In the genomic region with DNA sequence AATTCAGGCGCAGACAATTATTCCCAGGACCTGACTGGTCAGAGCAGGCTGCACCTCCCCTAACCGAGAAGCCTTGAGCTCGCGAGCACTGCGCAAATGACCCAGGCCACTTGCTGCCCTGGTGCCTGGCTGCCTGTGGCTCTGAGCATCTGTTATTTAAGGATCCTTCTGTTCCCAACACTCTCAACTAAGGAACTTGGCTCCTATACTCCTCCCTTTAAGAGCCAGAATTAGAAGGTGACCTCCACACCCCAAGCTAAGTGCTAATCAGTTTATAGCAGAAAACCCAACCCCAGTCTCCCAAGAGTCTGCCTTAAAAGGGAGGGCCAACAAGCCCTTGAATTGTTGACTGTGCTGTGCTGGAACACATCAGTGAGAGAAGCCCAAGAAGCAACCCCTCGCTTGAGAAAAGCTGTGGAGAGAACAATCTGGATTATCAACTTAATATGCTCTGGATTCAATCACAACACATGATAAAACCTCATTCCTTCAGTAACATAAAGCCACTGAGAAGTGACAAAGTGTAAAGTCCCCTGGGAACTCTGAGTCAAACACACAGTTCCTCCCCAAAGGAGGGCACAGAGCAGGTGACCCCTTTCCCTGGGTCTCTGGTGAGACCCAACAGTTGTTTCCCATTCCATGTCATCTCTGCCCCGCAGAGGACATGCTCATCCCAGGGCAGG, we compare ENCODE assay signal across 15 cellular contexts. TPM values are rescaled to one million over a fixed set of nuclear protein-coding genes. Genes with fewer than 3 reads are reported as not detected.
DNase-seq lines count a peak whose midpoint lies in the region; ATAC-seq, FAIRE-seq and TF ChIP-seq lines count a peak whose summit lies in the region.
"Had no signal": no experiment of that assay in that cellular context is flagged by ENCODE, and none has a peak within 500 bp of the region (broad histone marks: within the 10 kb centered on the region; RNA-seq: fewer than 3 reads in every experiment).

No MANE protein-coding gene starts in this region.

- H4K20me1 ChIP-seq in neural progenitor cell (ENCODE audit: low read depth) = peaks cover 94% of the 10 kb centered on the region

- intact Hi-C loops in vagina (cut with DNase I) = no loop called here
- intact Hi-C loops in pancreas (cut with DNase I) = no loop called here

- FAIRE-seq in pancreas (lab: Jason Lieb, UNC) = no peak

- no peaks in the 10 kb centered on the region for H3K36me3 Mint-ChIP-seq in activated naive CD8-positive, alpha-beta T cell
- H3K36me3 Mint-ChIP-seq in activated naive CD8-positive, alpha-beta T cell treated with anti-CD3 and anti-CD28 coated beads for 36 hours = peaks cover 6% of the 10 kb centered on the region
- H3K36me3 Mint-ChIP-seq in endothelial cell (ENCODE audit: low read depth, unreplicated experiment) (peaks cover 29% of the 10 kb centered on the region), neural progenitor cell (peaks cover 14% of the 10 kb centered on the region)

- no peaks in the 10 kb centered on the region for H3F3A ChIP-seq in neural progenitor cell (ENCODE audit: low read depth)

- no peak for TF ChIP-seq CTCF in endothelial cell (IDR thresholded peaks at IDR 0.05; ENCODE audit: unreplicated experiment)
- TF ChIP-seq CTCF in neural progenitor cell (IDR thresholded peaks at IDR 0.05) = no peak
- TF ChIP-seq CTCF in vagina (IDR thresholded peaks at IDR 0.05) = no peak
- no peak for TF ChIP-seq CTCF in pancreas (IDR thresholded peaks at IDR 0.05)

- no peak for DNase-seq in activated naive CD8-positive, alpha-beta T cell treated with anti-CD3 and anti-CD28 coated beads for 36 hours
- no peak for DNase-seq in endothelial cell (ENCODE audit: low spot score)
- DNase-seq in neural progenitor cell (ENCODE audit: low spot score) = no peak
- no peak for DNase-seq in vagina (ENCODE audit: extremely low spot score in 2 of 2)
- no peak for DNase-seq in A172 (ENCODE audit: low spot score)
- no peak for DNase-seq in pancreas
- DNase-seq: activated CD8-positive, alpha-beta memory T cell treated with anti-CD3 and anti-CD28 coated beads for 24 hours; AML-193; GF-D8; mesendoderm; NCI-H69; SK-N-SH; stimulated activated naive CD4-positive, alpha-beta T cell treated with Interleukin-2 at 50 U/mL for 16 hours had no signal

- ATAC-seq in pancreas (no peak), GM19395 (IDR thresholded peaks at IDR 0.05; ENCODE audit: unreplicated experiment) (no peak)

- no peaks in the 10 kb centered on the region for H3K9me3 Mint-ChIP-seq in activated naive CD8-positive, alpha-beta T cell (ENCODE audit: low read depth)
- no peaks in the 10 kb centered on the region for H3K9me3 Mint-ChIP-seq in activated naive CD8-positive, alpha-beta T cell treated with anti-CD3 and anti-CD28 coated beads for 36 hours
- H3K9me3 Mint-ChIP-seq in endothelial cell (ENCODE audit: unreplicated experiment) = no peaks in the 10 kb centered on the region
- no peaks in the 10 kb centered on the region for H3K9me3 Mint-ChIP-seq in neural progenitor cell

- peaks cover 10% of the 10 kb centered on the region for H3K4me1 ChIP-seq in neural progenitor cell
- H3K4me1 ChIP-seq in vagina = peaks cover 69% of the 10 kb centered on the region
- peaks cover 16 to 20% (median 16%) of the 10 kb centered on the region in 3 donors for H3K4me1 ChIP-seq in pancreas

- peaks cover 89% of the 10 kb centered on the region for H3K79me2 ChIP-seq in neural progenitor cell (ENCODE audit: low read depth)

- H3K36me3 ChIP-seq in neural progenitor cell = peaks cover 7% of the 10 kb centered on the region
- H3K36me3 ChIP-seq in vagina = peaks cover 0 to 43% of the 10 kb centered on the region in 2 donors
- peaks cover 0 to 21% (median 14%) of the 10 kb centered on the region in 3 donors for H3K36me3 ChIP-seq in pancreas

- WGBS in pancreas, 2 donors = 74 to 82% methylated on average over 7 of the region's 7 CpGs

- H3K27ac ChIP-seq in neural progenitor cell = no peak overlapping the region
- H3K27ac ChIP-seq in vagina = peak overlapping the region; percentile 56
- H3K27ac ChIP-seq in pancreas = no peak overlapping the region

- H2AFZ ChIP-seq in neural progenitor cell (replicated peaks) = no peak overlapping the region

- peaks cover 39% of the 10 kb centered on the region for H3K4me1 Mint-ChIP-seq in activated naive CD8-positive, alpha-beta T cell (ENCODE audit: low read depth)
- peaks cover 26% of the 10 kb centered on the region for H3K4me1 Mint-ChIP-seq in activated naive CD8-positive, alpha-beta T cell treated with anti-CD3 and anti-CD28 coated beads for 36 hours
- H3K4me1 Mint-ChIP-seq in endothelial cell (ENCODE audit: unreplicated experiment) (peaks cover 2% of the 10 kb centered on the region), neural progenitor cell (peaks cover 14% of the 10 kb centered on the region)

- H3K4me3 Mint-ChIP-seq in activated naive CD8-positive, alpha-beta T cell = no peak overlapping the region
- H3K4me3 Mint-ChIP-seq in activated naive CD8-positive, alpha-beta T cell treated with anti-CD3 and anti-CD28 coated beads for 36 hours = no peak overlapping the region
- peak overlapping the region; percentile 17 for H3K4me3 Mint-ChIP-seq in endothelial cell (ENCODE audit: unreplicated experiment)
- H3K4me3 Mint-ChIP-seq in neural progenitor cell = no peak overlapping the region

- H3K9ac ChIP-seq in neural progenitor cell = peak overlapping the region; percentile 27
- H3K9ac ChIP-seq: SK-N-SH had no signal

- H3K27me3 Mint-ChIP-seq in activated naive CD8-positive, alpha-beta T cell = no peaks in the 10 kb centered on the region
- H3K27me3 Mint-ChIP-seq in activated naive CD8-positive, alpha-beta T cell treated with anti-CD3 and anti-CD28 coated beads for 36 hours = no peaks in the 10 kb centered on the region
- peaks cover 5% of the 10 kb centered on the region for H3K27me3 Mint-ChIP-seq in endothelial cell (ENCODE audit: unreplicated experiment)
- H3K27me3 Mint-ChIP-seq in neural progenitor cell (ENCODE audit: insufficient read depth, low read depth) = peaks cover 2% of the 10 kb centered on the region

- H3K27me3 ChIP-seq in neural progenitor cell (no peaks in the 10 kb centered on the region), vagina (no peaks in the 10 kb centered on the region), pancreas (no peaks in the 10 kb centered on the region)

- H3K4me3 ChIP-seq in neural progenitor cell (no peak overlapping the region), vagina (no peak overlapping the region), pancreas (no peak overlapping the region)

- no peak overlapping the region for H3K4me2 ChIP-seq in neural progenitor cell
- H3K4me2 ChIP-seq: SK-N-SH had no signal

- no peaks in the 10 kb centered on the region for H3K9me3 ChIP-seq in neural progenitor cell (ENCODE audit: low read depth)
- no peaks in the 10 kb centered on the region for H3K9me3 ChIP-seq in vagina
- H3K9me3 ChIP-seq in pancreas = no peaks in the 10 kb centered on the region
- H3K9me3 ChIP-seq: SK-N-SH had no signal

- TF ChIP-seq POLR2A in vagina (IDR thresholded peaks at IDR 0.05) = no peak

- H3K27ac Mint-ChIP-seq in activated naive CD8-positive, alpha-beta T cell = peak overlapping the region; percentile 37
- H3K27ac Mint-ChIP-seq in activated naive CD8-positive, alpha-beta T cell treated with anti-CD3 and anti-CD28 coated beads for 36 hours = no peak overlapping the region
- H3K27ac Mint-ChIP-seq in endothelial cell (ENCODE audit: unreplicated experiment) (peak overlapping the region; percentile 25), neural progenitor cell (peak overlapping the region; percentile 55)

RNA-seq across cellular contexts. Expression of a gene that starts 14.6 kb away (rescaled TPM):
- 10 to 100 TPM; 70.6 to 71.6 TPM for total RNA-seq in activated naive CD8-positive, alpha-beta T cell treated with anti-CD3 and anti-CD28 coated beads for 36 hours
- total RNA-seq in endothelial cell (ENCODE audit: unreplicated experiment) (160 TPM), neural progenitor cell (ENCODE audit: low replicate concordance) (131 and 210 TPM in 2 replicates), vagina (127 TPM), pancreas (10 to 100 TPM; 32.7 to 74.8 (median 47.7) TPM)
- total RNA-seq in A172 (2014; rRNA removed; shearing (Covaris generic)) = 53.2 and 56.4 TPM in 2 replicates
- 100 to 1,000 TPM; 167 to 239 TPM for polyA plus RNA-seq in pancreas

RNA-seq across cellular contexts. Expression of a gene that starts 24.7 kb away (rescaled TPM):
- 10 to 100 TPM; 59.4 to 61.2 TPM for total RNA-seq in activated naive CD8-positive, alpha-beta T cell treated with anti-CD3 and anti-CD28 coated beads for 36 hours
- total RNA-seq in endothelial cell (ENCODE audit: unreplicated experiment) = 36.5 TPM
- 20.1 and 23.7 TPM in 2 replicates for total RNA-seq in neural progenitor cell (ENCODE audit: low replicate concordance)
- total RNA-seq in vagina = 27.7 TPM
- 14.1 and 17.5 TPM in 2 replicates for total RNA-seq in A172 (2014; rRNA removed; shearing (Covaris generic))
- 10 to 100 TPM; 14.7 to 23.1 (median 16.5) TPM for total RNA-seq in pancreas
- 10 to 100 TPM; 23.5 to 25.9 TPM for polyA plus RNA-seq in pancreas

RNA-seq across cellular contexts. Expression of a gene that starts 45.5 kb away (rescaled TPM):
- 10 to 100 TPM; 22.7 to 24.1 TPM for total RNA-seq in activated naive CD8-positive, alpha-beta T cell treated with anti-CD3 and anti-CD28 coated beads for 36 hours
- total RNA-seq in endothelial cell (ENCODE audit: unreplicated experiment) (79.0 TPM), neural progenitor cell (ENCODE audit: low replicate concordance) (9.1 and 30.3 TPM in 2 replicates), vagina (44.4 TPM), pancreas (10 to 100 TPM; 11.0 to 20.7 (median 15.7) TPM)
- 14.9 and 17.3 TPM in 2 replicates for total RNA-seq in A172 (2014; rRNA removed; shearing (Covaris generic))
- polyA plus RNA-seq in pancreas = 10 to 100 TPM; 15.5 to 23.2 TPM
